In genomic region chr16:52435573-52435972, GRCh38 we compare ENCODE assay signal across 13 cellular contexts.
DNase-seq lines count a peak whose midpoint lies in the region; ATAC-seq and TF ChIP-seq lines count a peak whose summit lies in the region.
"Had no signal": no experiment of that assay in that cellular context is flagged by ENCODE, and none has a peak within 500 bp of the region (broad histone marks: within the 10 kb centered on the region; RNA-seq: fewer than 3 reads in every experiment).

No MANE protein-coding gene starts in this region.

- H3K4me1 ChIP-seq in liver (ENCODE audit: control insufficient read depth in 4 of 4, insufficient read depth in 4 of 4, low read length in 3 of 4) = peaks cover 0 to 4% (median 0%) of the 10 kb centered on the region in 4 donors
- H3K4me1 ChIP-seq: gastrocnemius medialis, parathyroid adenoma had no signal

- peak in 1 of 2 donors; percentile 44 for TF ChIP-seq RAD21 in liver (IDR thresholded peaks at IDR 0.05)

- TF ChIP-seq CTCF in liver (IDR thresholded peaks at IDR 0.05; ENCODE audit: low read depth, low read length, missing input control) = no peak

- H3K4me3 ChIP-seq in liver (ENCODE audit: low read depth in 1 of 3, low read length in 3 of 3) = no peak overlapping the region
- H3K4me3 ChIP-seq: gastrocnemius medialis had no signal

- no peaks in the 10 kb centered on the region for H3K9me3 ChIP-seq in liver (ENCODE audit: control insufficient read depth in 4 of 4, low read length in 3 of 4)
- H3K9me3 ChIP-seq: gastrocnemius medialis had no signal

- no peak overlapping the region for H3K27ac ChIP-seq in liver (ENCODE audit: low read depth in 1 of 2, low read length in 2 of 2)
- H3K27ac ChIP-seq: gastrocnemius medialis, parathyroid adenoma had no signal

- H3K36me3 ChIP-seq in liver (ENCODE audit: control insufficient read depth in 4 of 4, insufficient read depth in 3 of 4, low read depth in 1 of 4, low read length in 3 of 4) = peaks cover 0 to 14% (median 3%) of the 10 kb centered on the region in 4 donors
- H3K36me3 ChIP-seq: gastrocnemius medialis had no signal

- DNase-seq in DMS 273 (lab: John Stamatoyannopoulos, UW; ENCODE audit: unreplicated experiment) = peak; percentile 96
- peak; percentile 16 for DNase-seq in NCI-H2029 (lab: John Stamatoyannopoulos, UW)
- peak; percentile 95 for DNase-seq in NCI-H82 treated with DMSO at 0.1 percent for 48 hours (lab: John Stamatoyannopoulos, UW; ENCODE audit: unreplicated experiment)
- DNase-seq in GM19240 (ENCODE audit: insufficient read length, low spot score) = no peak
- DNase-seq in iPS-NIHi7 (ENCODE audit: extremely low spot score) = no peak
- DNase-seq: activated naive CD8-positive, alpha-beta T cell treated with anti-CD3 and anti-CD28 coated beads for 36 hours; gastrocnemius medialis; stimulated activated CD4-positive, alpha-beta T cell treated with anti-CD3 and anti-CD28 coated beads, Interleukin-4, amount 100 ng/mL, for 1 hour; T-helper 17 cell had no signal

- no peak overlapping the region for H3K9ac ChIP-seq in liver (ENCODE audit: low read depth in 1 of 2, low read length in 2 of 2)
- H3K9ac ChIP-seq: parathyroid adenoma had no signal

- WGBS in liver = 65% methylated on average over 6 of the region's 6 CpGs

- ATAC-seq in GM21529 (IDR thresholded peaks at IDR 0.05; ENCODE audit: unreplicated experiment) (no peak), HG03378 (IDR thresholded peaks at IDR 0.05; ENCODE audit: unreplicated experiment) (no peak)
- ATAC-seq: gastrocnemius medialis, T-helper 17 cell had no signal

- H3K27me3 ChIP-seq in liver (ENCODE audit: control insufficient read depth in 4 of 4, insufficient read depth in 4 of 4, low read length in 3 of 4) = no peaks in the 10 kb centered on the region
- H3K27me3 ChIP-seq: gastrocnemius medialis had no signal

TF ChIP-seq in liver, 16 proteins besides CTCF, POLR2A, EP300 and RAD21:
- TF ChIP-seq ATF3 (IDR thresholded peaks at IDR 0.05) (no peak), TAF1 (conservative IDR thresholded peaks at IDR 0.05) (no peak), RXRA (IDR thresholded peaks at IDR 0.05) (no peak), YY1 (IDR thresholded peaks at IDR 0.05) (no peak), FOXA2 (IDR thresholded peaks at IDR 0.05) (no peak), EGR1 (IDR thresholded peaks at IDR 0.05; ENCODE audit: low read depth in 2 of 2) (peak in 1 of 2 donors; percentile 11), REST (IDR thresholded peaks at IDR 0.05) (peak; percentile 95), MAX (IDR thresholded peaks at IDR 0.05) (no peak)

Comparison
In these comparisons a context has a peak if more than half of its experiments do, and no peak if none do; other contexts are left out.
1. DNase-seq: peak in DMS 273 (single experiment), NCI-H2029 (single experiment) and NCI-H82 treated with DMSO at 0.1 percent for 48 hours (single experiment); none in GM19240 (single experiment) and iPS-NIHi7 (single experiment).